Comparison of ENCODE assay signal across 14 cellular contexts in the genomic region with DNA sequence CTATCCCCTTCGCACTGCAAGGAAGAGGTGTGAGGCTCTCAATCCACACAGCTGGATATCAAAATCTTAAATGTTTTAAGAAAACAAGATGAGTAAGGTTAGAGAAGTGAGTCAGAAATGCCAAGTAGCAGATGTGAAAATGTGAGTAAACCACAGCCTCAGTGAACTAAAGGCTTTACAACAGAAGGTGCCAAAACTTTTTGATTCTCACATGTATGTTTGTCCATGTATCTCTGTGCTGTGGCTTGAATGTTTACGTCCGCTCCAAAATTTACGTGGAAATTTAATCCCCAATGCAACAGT.
DNase-seq lines count a peak whose midpoint lies in the region; ATAC-seq and TF ChIP-seq lines count a peak whose summit lies in the region.
"Had no signal": no experiment of that assay in that cellular context is flagged by ENCODE, and none has a peak within 500 bp of the region (broad histone marks: within the 10 kb centered on the region; RNA-seq: fewer than 3 reads in every experiment).

No MANE protein-coding gene starts in this region.

- no TSS peak for BruUV-seq in Calu3 (replicated peaks; lab: Mats Ljungman, UMichigan)

- H3K4me3 Mint-ChIP-seq in activated naive CD8-positive, alpha-beta T cell treated with anti-CD3 and anti-CD28 coated beads, Interleukin-2, amount 50 U/mL, for 24 hours, result no peak overlapping the region
- no peak overlapping the region for H3K4me3 Mint-ChIP-seq in activated naive CD8-positive, alpha-beta T cell treated with anti-CD3 and anti-CD28 coated beads for 36 hours
- H3K4me3 Mint-ChIP-seq in Calu3 (ENCODE audit: low read depth, unreplicated experiment), result no peak overlapping the region

- H3K27ac Mint-ChIP-seq in activated naive CD8-positive, alpha-beta T cell treated with anti-CD3 and anti-CD28 coated beads, Interleukin-2, amount 50 U/mL, for 24 hours, result no peak overlapping the region
- H3K27ac Mint-ChIP-seq in activated naive CD8-positive, alpha-beta T cell treated with anti-CD3 and anti-CD28 coated beads for 36 hours, result no peak overlapping the region
- H3K27ac Mint-ChIP-seq in Calu3 (ENCODE audit: unreplicated experiment), result no peak overlapping the region

- intact Hi-C loops in Calu3 (cut with micrococcal nuclease; ENCODE audit: unreplicated experiment), result no loop called here

- ATAC-seq in activated naive CD8-positive, alpha-beta T cell treated with anti-CD3 and anti-CD28 coated beads, Interleukin-2, amount 50 U/mL, for 24 hours, result peak; percentile 82
- ATAC-seq: HCT116, right lobe of liver had no signal

- H3K36me3 Mint-ChIP-seq in activated naive CD8-positive, alpha-beta T cell treated with anti-CD3 and anti-CD28 coated beads, Interleukin-2, amount 50 U/mL, for 24 hours (ENCODE audit: low read depth), result no peaks in the 10 kb centered on the region
- H3K36me3 Mint-ChIP-seq in activated naive CD8-positive, alpha-beta T cell treated with anti-CD3 and anti-CD28 coated beads for 36 hours, result peaks cover 1% of the 10 kb centered on the region
- no peaks in the 10 kb centered on the region for H3K36me3 Mint-ChIP-seq in Calu3 (ENCODE audit: insufficient read depth, unreplicated experiment)

- no peak for DNase-seq in activated naive CD8-positive, alpha-beta T cell treated with anti-CD3 and anti-CD28 coated beads, Interleukin-2, amount 50 U/mL, for 24 hours
- DNase-seq in activated naive CD8-positive, alpha-beta T cell treated with anti-CD3 and anti-CD28 coated beads for 36 hours, result no peak
- peak; percentile 90 for DNase-seq in LHCN-M2 (ENCODE audit: low read depth)
- peak; percentile 44 for DNase-seq in fibroblast of gingiva (ENCODE audit: low read depth)
- DNase-seq in HT-29 (ENCODE audit: low spot score), result no peak
- no peak for DNase-seq in activated CD4-positive, CD25-positive, alpha-beta regulatory T cell treated with anti-CD3 and anti-CD28 coated beads, Interleukin-2, amount 50 U/mL, for 72 hours
- no peak for DNase-seq in ureter (ENCODE audit: low spot score)
- no peak for DNase-seq in Calu3
- DNase-seq: activated effector memory CD4-positive, alpha-beta T cell treated with anti-CD3 and anti-CD28 coated beads, Interleukin-2, amount 50 U/mL, for 16 hours; KG1; left ventricle myocardium inferior; NCI-H526; right lobe of liver had no signal

- CTCF ChIA-PET in Calu3 (lab: Charles Lee), result no interaction called here

- peaks cover 3% of the 10 kb centered on the region for H3K9me3 Mint-ChIP-seq in activated naive CD8-positive, alpha-beta T cell treated with anti-CD3 and anti-CD28 coated beads, Interleukin-2, amount 50 U/mL, for 24 hours
- peaks cover 3% of the 10 kb centered on the region for H3K9me3 Mint-ChIP-seq in activated naive CD8-positive, alpha-beta T cell treated with anti-CD3 and anti-CD28 coated beads for 36 hours
- peaks cover 2% of the 10 kb centered on the region for H3K9me3 Mint-ChIP-seq in Calu3 (ENCODE audit: low read depth, unreplicated experiment)

- H3K4me1 Mint-ChIP-seq in activated naive CD8-positive, alpha-beta T cell treated with anti-CD3 and anti-CD28 coated beads, Interleukin-2, amount 50 U/mL, for 24 hours, result peaks cover 18% of the 10 kb centered on the region
- peaks cover 16% of the 10 kb centered on the region for H3K4me1 Mint-ChIP-seq in activated naive CD8-positive, alpha-beta T cell treated with anti-CD3 and anti-CD28 coated beads for 36 hours
- H3K4me1 Mint-ChIP-seq in Calu3 (ENCODE audit: low read depth, unreplicated experiment), result no peaks in the 10 kb centered on the region

- TF ChIP-seq CTCF in Calu3 (IDR thresholded peaks at IDR 0.05; ENCODE audit: unreplicated experiment), result no peak

- peaks cover 16% of the 10 kb centered on the region for H3K27me3 Mint-ChIP-seq in activated naive CD8-positive, alpha-beta T cell treated with anti-CD3 and anti-CD28 coated beads, Interleukin-2, amount 50 U/mL, for 24 hours
- H3K27me3 Mint-ChIP-seq in activated naive CD8-positive, alpha-beta T cell treated with anti-CD3 and anti-CD28 coated beads for 36 hours, result peaks cover 22% of the 10 kb centered on the region
- peaks cover 21% of the 10 kb centered on the region for H3K27me3 Mint-ChIP-seq in Calu3 (ENCODE audit: unreplicated experiment)

Comparison
In these comparisons a context has a peak if more than half of its experiments do, and no peak if none do; other contexts are left out.
1. DNase-seq: peak in LHCN-M2 (single experiment) and fibroblast of gingiva (single experiment); none in activated naive CD8-positive, alpha-beta T cell treated with anti-CD3 and anti-CD28 coated beads, Interleukin-2, amount 50 U/mL, for 24 hours (single experiment), activated naive CD8-positive, alpha-beta T cell treated with anti-CD3 and anti-CD28 coated beads for 36 hours (single experiment), HT-29 (single experiment), activated CD4-positive, CD25-positive, alpha-beta regulatory T cell treated with anti-CD3 and anti-CD28 coated beads, Interleukin-2, amount 50 U/mL, for 72 hours (single experiment), ureter (single experiment) and Calu3 (single experiment).